24 cellular contexts compared by ENCODE assay signal in genomic region chr11:127939000-127939399, GRCh38.
"Had no signal": no experiment of that assay in that cellular context is flagged by ENCODE, and none has a peak within 500 bp of the region (broad histone marks: within the 10 kb centered on the region; RNA-seq: fewer than 3 reads in every experiment).

No MANE protein-coding gene starts in this region.

- H3K36me3 ChIP-seq: gastroesophageal sphincter, heart left ventricle, left lung, ovary, sigmoid colon, stomach, thyroid gland had no signal

- FAIRE-seq: endometrium had no signal

- H3K27me3 ChIP-seq: gastroesophageal sphincter, heart left ventricle, hepatocyte, left lung, ovary, sigmoid colon, stomach, thyroid gland had no signal

- H3K27ac ChIP-seq: gastroesophageal sphincter, heart left ventricle, hepatocyte, left lung, ovary, psoas muscle, sigmoid colon, stomach, thyroid gland had no signal

- H3K79me2 ChIP-seq: hepatocyte had no signal

- ATAC-seq: effector memory CD8-positive, alpha-beta T cell; esophagus mucosa; gastroesophageal sphincter; heart left ventricle; left cardiac atrium; left lung; naive thymus-derived CD8-positive, alpha-beta T cell; psoas muscle; right cardiac atrium had no signal

- H3K4me2 ChIP-seq: hepatocyte had no signal

- DNase-seq: cortex of kidney; effector memory CD8-positive, alpha-beta T cell; foreskin fibroblast; heart left ventricle; left cardiac atrium; left lung; mesendoderm; midbrain; naive thymus-derived CD8-positive, alpha-beta T cell; nephron progenitor cell; occipital lobe; ovary; psoas muscle; right cardiac atrium; sigmoid colon; stimulated activated CD4-positive, alpha-beta T cell treated with anti-CD3 and anti-CD28 coated beads, Interleukin-2, amount 100 ng/mL, for 24 hours; stimulated activated CD4-positive, alpha-beta T cell treated with anti-CD3 and anti-CD28 coated beads, Interleukin-4, amount 100 ng/mL, for 24 hours; stimulated activated naive CD4-positive, alpha-beta T cell treated with Interleukin-2 at 50 U/mL for 16 hours; stomach; thyroid gland had no signal

- H3K4me3 ChIP-seq: gastroesophageal sphincter, heart left ventricle, hepatocyte, left lung, ovary, psoas muscle, sigmoid colon, stomach, thyroid gland had no signal

- H3K9me3 ChIP-seq: gastroesophageal sphincter, heart left ventricle, left lung, ovary, psoas muscle, sigmoid colon, stomach, thyroid gland had no signal

- H2AFZ ChIP-seq: hepatocyte had no signal

- H3K4me1 ChIP-seq: gastroesophageal sphincter, heart left ventricle, left lung, psoas muscle, sigmoid colon, stomach, thyroid gland had no signal
